In genomic region chr6:89145962-89146747, GRCh38 we compare ENCODE assay signal across 8 cellular contexts. TPM values are rescaled to one million over a fixed set of nuclear protein-coding genes. Genes with fewer than 3 reads are reported as not detected.
DNase-seq lines count a peak whose midpoint lies in the region; TF ChIP-seq lines count a peak whose summit lies in the region.

Gene PM20D2, plus strand, starts transcription at chr6:89146055. Its CDS starts 90 bp downstream, at chr6:89146145.

- H3K4me3 ChIP-seq in foreskin fibroblast (ENCODE audit: low read depth in 1 of 2, low read length in 2 of 2), result peak within 1 kb of the TSS; percentile 57 to 71

- H3K27ac ChIP-seq in temporal lobe (ENCODE audit: low read depth, low read length), result no peak within 1 kb of the TSS

- DNase-seq in DMS 273 treated with DMSO at 0.1 percent for 48 hours (lab: John Stamatoyannopoulos, UW) (peak; percentile 46), GM20000 (ENCODE audit: low spot score) (peak; percentile 91), HPDE6-E6E7 (ENCODE audit: extremely low spot score) (peak; percentile 54), RPMI7951 (ENCODE audit: low read depth) (peak; percentile 51), foreskin fibroblast (peak; percentile 33 to 71), occipital lobe (lab: John Stamatoyannopoulos, UW) (peak; percentile 34)
- peak; percentile 48 for DNase-seq in activated T-helper 9 cell treated with anti-CD3 and anti-CD28 coated beads, Interleukin-2, amount 50 U/mL, for 16 hours (ENCODE audit: low read depth)

- TF ChIP-seq CTCF in GM20000 (IDR thresholded peaks at IDR 0.05; ENCODE audit: extremely low read depth, missing control alignments), result no peak
- TF ChIP-seq CTCF in foreskin fibroblast (IDR thresholded peaks at IDR 0.05; ENCODE audit: low read depth, low read length), result no peak

RNA-seq across cellular contexts. Expression of gene PM20D2, which starts in this region (rescaled TPM):
- 8.1 and 8.7 TPM in 2 replicates for total RNA-seq in RPMI7951 (2014; rRNA removed; shearing (Covaris generic))
- total RNA-seq in occipital lobe, result 20.9 TPM
- 16.0 TPM for total RNA-seq in temporal lobe

Comparison
In these comparisons a context has a peak if more than half of its experiments do, and no peak if none do; other contexts are left out.
1. DNase-seq: peak in every context shown above with its lines; median percentile 91 in GM20000; 54 in HPDE6-E6E7; 52 in foreskin fibroblast; 51 in RPMI7951; 48 in activated T-helper 9 cell treated with anti-CD3 and anti-CD28 coated beads, Interleukin-2, amount 50 U/mL, for 16 hours; 46 in DMS 273 treated with DMSO at 0.1 percent for 48 hours; 34 in occipital lobe.